ENCODE assay signal across 18 cellular contexts in genomic region chr2:74884866-74885265, GRCh38. TPM values are rescaled to one million over a fixed set of nuclear protein-coding genes. Genes with fewer than 3 reads are reported as not detected.
DNase-seq lines count a peak whose midpoint lies in the region; ATAC-seq, FAIRE-seq and TF ChIP-seq lines count a peak whose summit lies in the region.
"Had no signal": no experiment of that assay in that cellular context is flagged by ENCODE, and none has a peak within 500 bp of the region (broad histone marks: within the 10 kb centered on the region; RNA-seq: fewer than 3 reads in every experiment).

No MANE protein-coding gene starts in this region.

- in situ Hi-C loops in GM12878 (cut with MboI): no loop called here

- no peak for FAIRE-seq in GM12878 (lab: Jason Lieb, UNC)
- FAIRE-seq: GM19239, H1, K562 had no signal

- no peaks in the 10 kb centered on the region for H3K9me3 ChIP-seq in BLaER1 treated with 17β-estradiol and CSF1 and Interleukin-3, amounts not matched to agents 10 nM and 100 nM (replicated peaks in 1 of 11)
- no peaks in the 10 kb centered on the region for H3K9me3 ChIP-seq in GM12878 (replicated peaks; ENCODE audit: control insufficient read depth, insufficient read depth, low read length)
- no peaks in the 10 kb centered on the region for H3K9me3 ChIP-seq in OCI-LY7 (ENCODE audit: low read length)
- H3K9me3 ChIP-seq: BE2C, Caco-2 had no signal

- H3K9me2 ChIP-seq in OCI-LY7 (ENCODE audit: insufficient read depth, low read length): no peaks in the 10 kb centered on the region

- peaks cover 8 to 28% (median 21%) of the 10 kb centered on the region in 10 experiments; a peak in 18 of 20 replicates for H3K4me1 ChIP-seq in BLaER1 treated with 17β-estradiol and CSF1 and Interleukin-3, amounts not matched to agents 10 nM and 100 nM
- H3K4me1 ChIP-seq in GM12878 (ENCODE audit: control insufficient read depth, insufficient read depth, low read length): no peaks in the 10 kb centered on the region
- H3K4me1 ChIP-seq in OCI-LY7 (ENCODE audit: insufficient read depth, low read length, poor library complexity, severe bottlenecking): no peaks in the 10 kb centered on the region
- H3K4me1 ChIP-seq: BE2C, Caco-2 had no signal

- peaks cover 56% of the 10 kb centered on the region for H3K4me1 Mint-ChIP-seq in HFFc6 (ENCODE audit: low read depth)
- H3K4me1 Mint-ChIP-seq in osteocyte (ENCODE audit: unreplicated experiment): peaks cover 29% of the 10 kb centered on the region
- H3K4me1 Mint-ChIP-seq: H9 had no signal

- TF ChIP-seq RAD21 in GM12878 (IDR thresholded peaks at IDR 0.05; ENCODE audit: insufficient read depth, low read depth, low read length): no peak

- H3K4me2 ChIP-seq in BLaER1 treated with 17β-estradiol and CSF1 and Interleukin-3, amounts not matched to agents 10 nM and 100 nM: peak overlapping the region in 6 of 11 experiments; percentile 13 to 47 (median 36); a peak in 7 of 22 replicates
- H3K4me2 ChIP-seq in GM12878 (ENCODE audit: control insufficient read depth, insufficient read depth) (no peak overlapping the region), OCI-LY7 (ENCODE audit: low read length) (no peak overlapping the region)

- peaks cover 96 to 100% (median 98%) of the 10 kb centered on the region in 11 experiments for H3K36me3 ChIP-seq in BLaER1 treated with 17β-estradiol and CSF1 and Interleukin-3, amounts not matched to agents 10 nM and 100 nM
- H3K36me3 ChIP-seq in GM12878 (ENCODE audit: control insufficient read depth in 2 of 2, insufficient read depth in 2 of 2, low read length in 1 of 2) (peaks cover 44 to 58% of the 10 kb centered on the region in 2 experiments), OCI-LY7 (ENCODE audit: insufficient read depth, low read length) (peaks cover 98% of the 10 kb centered on the region)

- BruUV-seq in GM12878 (replicated peaks; lab: Mats Ljungman, UMichigan) (TSS peak; percentile 13), OCI-LY7 (replicated peaks; lab: Mats Ljungman, UMichigan) (no TSS peak)

- DNase-seq in HFFc6 (no peak), GM12878 (ENCODE audit: low read depth, low spot score) (no peak), osteocyte (ENCODE audit: extremely low spot score, unreplicated experiment) (peak; percentile 38), head of caudate nucleus (no peak), OCI-LY7 (ENCODE audit: low spot score) (no peak)
- DNase-seq: BE2C; Caco-2; CD4-positive, alpha-beta T cell; DMS153; GDM1; H9; IMR-90 had no signal

- H3K36me3 Mint-ChIP-seq in HFFc6 (ENCODE audit: low read depth) (peaks cover 62% of the 10 kb centered on the region), osteocyte (ENCODE audit: unreplicated experiment) (peaks cover 46% of the 10 kb centered on the region)

- H3K27me3 Mint-ChIP-seq in HFFc6 (ENCODE audit: insufficient read depth) (peaks cover 2% of the 10 kb centered on the region), osteocyte (ENCODE audit: unreplicated experiment) (no peaks in the 10 kb centered on the region)
- H3K27me3 Mint-ChIP-seq: CD4-positive, alpha-beta T cell had no signal

- TF ChIP-seq POLR2A in GM12878 (IDR thresholded peaks at IDR 0.05; ENCODE audit: low read depth, low read length): no peak

- RAD21 ChIA-PET in GM12878 (lab: Charles Lee; ENCODE audit: unreplicated experiment): no interaction called here

- no peak overlapping the region for H3K4me3 ChIP-seq in BLaER1 treated with 17β-estradiol and CSF1 and Interleukin-3, amounts not matched to agents 10 nM and 100 nM
- H3K4me3 ChIP-seq in GM12878: no peak overlapping the region
- no peak overlapping the region for H3K4me3 ChIP-seq in OCI-LY7 (ENCODE audit: low read depth, low read length, poor library complexity, severe bottlenecking)
- H3K4me3 ChIP-seq: K562 had no signal

- TF ChIP-seq EP300 in GM12878 (IDR thresholded peaks at IDR 0.05; ENCODE audit: borderline replicate concordance in 1 of 2, control insufficient read depth in 1 of 2, low read depth in 2 of 2, low read length in 2 of 2): no peak

- peak overlapping the region in 5 of 11 experiments; percentile 9 to 29 (median 28); a peak in 6 of 22 replicates for H3K9ac ChIP-seq in BLaER1 treated with 17β-estradiol and CSF1 and Interleukin-3, amounts not matched to agents 10 nM and 100 nM
- no peak overlapping the region for H3K9ac ChIP-seq in GM12878 (ENCODE audit: control insufficient read depth, insufficient read depth, low read length)

- H4K20me1 ChIP-seq in BLaER1 treated with 17β-estradiol and CSF1 and Interleukin-3, amounts not matched to agents 10 nM and 100 nM: peaks cover 0 to 92% (median 16%) of the 10 kb centered on the region in 11 experiments; a peak in 13 of 22 replicates
- H4K20me1 ChIP-seq in GM12878 (ENCODE audit: control insufficient read depth, insufficient read depth) (no peaks in the 10 kb centered on the region; the same call in 1 of the 2 replicates), OCI-LY7 (ENCODE audit: insufficient read depth, low read length) (no peaks in the 10 kb centered on the region)

- H3K4me3 Mint-ChIP-seq in HFFc6 (no peak overlapping the region), osteocyte (ENCODE audit: unreplicated experiment) (no peak overlapping the region)
- H3K4me3 Mint-ChIP-seq: CD4-positive, alpha-beta T cell; H9 had no signal

- CTCF ChIA-PET in GM12878 (lab: Yijun Ruan, JAX): interaction anchor here (1.1 to 2.2 kb wide), 6 partner anchors 10 to 194 kb away, joined by 3 to 7 read pairs (median 5); no protein-coding TSS in a partner anchor
- CTCF ChIA-PET in OCI-LY7 (lab: Charles Lee; ENCODE audit: unreplicated experiment): no interaction called here

- POLR2A ChIA-PET in GM12878 (lab: Charles Lee): no interaction called here
- POLR2A ChIA-PET in OCI-LY7 (lab: Charles Lee): interaction anchor here (1.0 kb wide), 1 partner anchor 10 kb away, joined by 3 read pairs; no protein-coding TSS in a partner anchor

- H2AFZ ChIP-seq in GM12878 (ENCODE audit: control insufficient read depth, low read depth, low read length): no peak overlapping the region
- no peak overlapping the region for H2AFZ ChIP-seq in OCI-LY7 (ENCODE audit: low read length)

- H3K27ac ChIP-seq in BLaER1 treated with 17β-estradiol and CSF1 and Interleukin-3, amounts not matched to agents 10 nM and 100 nM: peak overlapping the region in 8 of 11 experiments; percentile 2 to 66 (median 52); a peak in 14 of 22 replicates
- no peak overlapping the region for H3K27ac ChIP-seq in GM12878 (ENCODE audit: control insufficient read depth, insufficient read depth)
- no peak overlapping the region for H3K27ac ChIP-seq in OCI-LY7 (ENCODE audit: low read depth, low read length, poor library complexity, severe bottlenecking)
- H3K27ac ChIP-seq: C4-2B had no signal

- peaks cover 3% of the 10 kb centered on the region; the same call in 1 of the 2 replicates for H3K9me3 Mint-ChIP-seq in HFFc6
- no peaks in the 10 kb centered on the region for H3K9me3 Mint-ChIP-seq in osteocyte (ENCODE audit: unreplicated experiment)
- H3K9me3 Mint-ChIP-seq: CD4-positive, alpha-beta T cell; H9 had no signal

- H3K79me2 ChIP-seq in GM12878 (ENCODE audit: control insufficient read depth, insufficient read depth, low read length) (no peaks in the 10 kb centered on the region), OCI-LY7 (ENCODE audit: insufficient read depth, low read depth, low read length) (no peaks in the 10 kb centered on the region)

- 100% methylated on average over 5 of the region's 5 CpGs for WGBS in GM12878 (ENCODE audit: insufficient coverage, insufficient replicate concordance, low lambda C conversion rate, missing lambda C conversion rate)

- SMC1A ChIA-PET in GM12878 (lab: Charles Lee; ENCODE audit: uncharacterized antibody, unreplicated experiment): interaction anchor here (1.1 to 2.9 kb wide), 4 partner anchors 11 to 171 kb away, joined by 3 to 8 read pairs (median 3); no protein-coding TSS in a partner anchor

- H3K27me3 ChIP-seq in BLaER1 treated with 17β-estradiol and CSF1 and Interleukin-3, amounts not matched to agents 10 nM and 100 nM: no peaks in the 10 kb centered on the region
- no peaks in the 10 kb centered on the region for H3K27me3 ChIP-seq in GM12878 (replicated peaks in 1 of 2; ENCODE audit: control insufficient read depth in 2 of 2, insufficient read depth in 2 of 2, low read length in 1 of 2)
- H3K27me3 ChIP-seq: BE2C had no signal

- no peak for ATAC-seq in GM12878
- no peak for ATAC-seq in HG03432 (IDR thresholded peaks at IDR 0.05; ENCODE audit: unreplicated experiment)
- ATAC-seq: K562 had no signal

- TF ChIP-seq CTCF in HFFc6 (IDR thresholded peaks at IDR 0.05) (no peak), GM12878 (IDR thresholded peaks at IDR 0.05 in 2 of 3, conservative IDR thresholded peaks at IDR 0.05 in 1 of 3; ENCODE audit: control insufficient read depth in 2 of 3, extremely low read depth in 1 of 3, insufficient read depth in 1 of 3, low read depth in 3 of 3, low read length in 3 of 3) (no peak), osteocyte (IDR thresholded peaks at IDR 0.05) (no peak), OCI-LY7 (conservative IDR thresholded peaks at IDR 0.05; ENCODE audit: low read length) (no peak)

- intact Hi-C loops in GM12878 (cut with micrococcal nuclease; ENCODE audit: unreplicated experiment) (no loop called here), head of caudate nucleus (cut with DNase I) (no loop called here), OCI-LY7 (cut with micrococcal nuclease; ENCODE audit: unreplicated experiment) (no loop called here)

- H3K27ac Mint-ChIP-seq in HFFc6 (peak overlapping the region; percentile 11; the same call in 1 of the 2 replicates), osteocyte (ENCODE audit: unreplicated experiment) (no peak overlapping the region)
- H3K27ac Mint-ChIP-seq: CD4-positive, alpha-beta T cell had no signal

RNA-seq across cellular contexts. Expression of gene HK2, which starts 50.9 kb away (rescaled TPM):
- total RNA-seq in HFFc6 (2021; fragmentation: NEBNext Ultra II Directional; extraction: Animal tissue kit (Norgen Biotek cat#: 25700)): 10 to 100 TPM; 26.2 to 51.3 (median 28.4) TPM
- total RNA-seq in GM12878 (2013; cell fraction: nucleolus; rRNA removed): 63.6 and 80.5 TPM in 2 replicates
- total RNA-seq in GM12878 (2014; rRNA removed) (16.1 and 16.3 TPM in 2 replicates), GM12878 (2014; rRNA removed; fragmentation: Illumina TruSeq; extraction: Trizol) (17.9 and 18.1 TPM in 2 replicates), GM12878 (2021) (36.4 and 38.9 TPM in 2 replicates), osteocyte (13.8 and 14.1 TPM in 2 replicates), OCI-LY7 (2022) (30.2 and 50.5 TPM in 2 replicates)
- 19.0 TPM for polyA plus RNA-seq in GM12878 (2011; ENCODE audit: low read depth)
- polyA plus RNA-seq in GM12878 (2011; rRNA removed) (52.7 and 73.1 TPM in 2 replicates), GM12878 (2014; fragmentation: Illumina TruSeq; extraction: Trizol) (21.7 and 23.6 TPM in 2 replicates), GM12878 (2014; fragmentation: Nextera tagmentation; extraction: Ambion mirVana) (1 to 10 TPM; 5.0 to 6.4 TPM), GM12878 (2014; rRNA removed) (20.7 and 22.8 TPM in 2 replicates), GM12878 (2016; fragmentation: Nextera tagmentation; extraction: Ambion mirVana) (10 to 100 TPM; 19.6 to 21.3 TPM)
- polyA plus RNA-seq in GM12878 (2011; cell fraction: cytosol; rRNA removed): 48.9 and 55.8 TPM in 2 replicates
- polyA plus RNA-seq in GM12878 (2011; cell fraction: nucleus; rRNA removed): 79.9 and 80.2 TPM in 2 replicates
- 27.4 and 47.4 TPM in 2 replicates for polyA plus RNA-seq in GM12878 (2012)
- 164 and 192 TPM in 2 replicates for polyA minus RNA-seq in GM12878 (2011; rRNA and poly(A)+ RNA removed)
- 50.4 and 50.6 TPM in 2 replicates for polyA minus RNA-seq in GM12878 (2011; cell fraction: cytosol; rRNA and poly(A)+ RNA removed)
- polyA minus RNA-seq in GM12878 (2011; cell fraction: nucleus; rRNA and poly(A)+ RNA removed): 58.2 and 72.9 TPM in 2 replicates
- 8.6 and 11.8 TPM in 2 replicates for total RNA-seq in OCI-LY7 (2014; rRNA removed; shearing (Covaris generic))

Comparison
In these comparisons a context has a peak if more than half of its experiments do, and no peak if none do; other contexts are left out.
1. H3K27ac ChIP-seq: peak in BLaER1 treated with 17β-estradiol and CSF1 and Interleukin-3, amounts not matched to agents 10 nM and 100 nM (8 of 11); none in GM12878 (single experiment) and OCI-LY7 (single experiment).
2. H3K4me2 ChIP-seq: peak in BLaER1 treated with 17β-estradiol and CSF1 and Interleukin-3, amounts not matched to agents 10 nM and 100 nM (6 of 11); none in GM12878 (single experiment) and OCI-LY7 (single experiment).